ENCODE assay signal across 11 cellular contexts in genomic region chr4:184386271-184386781, GRCh38.
A peak's percentile ranks its signal among the peaks of the same experiment; 100 is the strongest.
DNase-seq lines count a peak whose midpoint lies in the region; ATAC-seq, FAIRE-seq and TF ChIP-seq lines count a peak whose summit lies in the region.
"Had no signal": no experiment of that assay in that cellular context is flagged by ENCODE, and none has a peak within 500 bp of the region (broad histone marks: within the 10 kb centered on the region; RNA-seq: fewer than 3 reads in every experiment).

No MANE protein-coding gene starts in this region.

- peak; percentile 78 for FAIRE-seq in GM19239 (lab: Jason Lieb, UNC)
- FAIRE-seq: colon had no signal

- ATAC-seq in heart right ventricle (peak; percentile 31 to 84 (median 69)), HG03095 (IDR thresholded peaks at IDR 0.05; ENCODE audit: unreplicated experiment) (no peak)

- H3K36me3 ChIP-seq in SJSA1 = peaks cover 22% of the 10 kb centered on the region
- H3K36me3 ChIP-seq in heart right ventricle = peaks cover 0 to 50% (median 8%) of the 10 kb centered on the region in 9 donors

- H3K4me3 ChIP-seq in SJSA1 = no peak overlapping the region
- H3K4me3 ChIP-seq in heart right ventricle = peak overlapping the region in 3 of 10 donors; percentile 1 to 22 (median 10)

- intact Hi-C loops in heart right ventricle (cut with DNase I) = loop anchor here in 6 of 10 donors (2.0 to 10.0 kb wide), 8 partner anchors 39 to 151 kb away; partner anchors contain the start of gene IRF2 (in 2 of the 6)

- H3K27me3 ChIP-seq in SJSA1 (replicated peaks) = no peaks in the 10 kb centered on the region
- H3K27me3 ChIP-seq in heart right ventricle = no peaks in the 10 kb centered on the region

- no peak for DNase-seq in GM19239 (ENCODE audit: insufficient read length, low spot score)
- DNase-seq in SJSA1 (ENCODE audit: low read depth in 1 of 2, low spot score in 2 of 2) = peak; percentile 54 to 56
- peak in 1 of 2 donors; percentile 69 for DNase-seq in heart right ventricle
- peak; percentile 50 for DNase-seq in renal cortical epithelial cell (ENCODE audit: low read depth)
- no peak for DNase-seq in stimulated activated CD4-positive, alpha-beta T cell treated with anti-CD3 and anti-CD28 coated beads, Interleukin-1b, Interleukin-23, amount 100 ng/mL, for 48 hours
- DNase-seq in pons (ENCODE audit: low spot score) = no peak
- no peak for DNase-seq in hepatic stellate cell (ENCODE audit: low spot score)
- DNase-seq: activated CD4-positive, CD25-positive, alpha-beta regulatory T cell; NCI-H1694 had no signal

- no peak for TF ChIP-seq CTCF in heart right ventricle (IDR thresholded peaks at IDR 0.05)

- WGBS in heart right ventricle, 2 donors = 23 to 34% methylated on average over 10 of the region's 10 CpGs

- H3K27ac ChIP-seq in SJSA1 (peak overlapping the region; percentile 30), heart right ventricle (peak overlapping the region; percentile 80 to 95 (median 89))

- H3K4me1 ChIP-seq in SJSA1 (replicated peaks) = peaks cover 67% of the 10 kb centered on the region
- H3K4me1 ChIP-seq in heart right ventricle = peaks cover 32 to 93% (median 77%) of the 10 kb centered on the region in 9 donors

- H3K9me3 ChIP-seq in SJSA1 (replicated peaks) (0 out of 2 replicates have a peak, but pooled peaks cover 3% of the 10 kb centered on the region), heart right ventricle (peaks cover 0 to under 1% (median 0%) of the 10 kb centered on the region in 11 donors)

Comparison
In these comparisons a context has a peak if more than half of its experiments do, and no peak if none do; other contexts are left out.
1. DNase-seq: peak in SJSA1 (2 of 2) and renal cortical epithelial cell (single experiment); none in GM19239 (single experiment), stimulated activated CD4-positive, alpha-beta T cell treated with anti-CD3 and anti-CD28 coated beads, Interleukin-1b, Interleukin-23, amount 100 ng/mL, for 48 hours (single experiment), pons (single experiment) and hepatic stellate cell (single experiment).